In genomic region chr2:170314744-170315447, GRCh38 we compare ENCODE assay signal across 12 cellular contexts.
"Had no signal": no experiment of that assay in that cellular context is flagged by ENCODE, and none has a peak within 500 bp of the region (broad histone marks: within the 10 kb centered on the region; RNA-seq: fewer than 3 reads in every experiment).

No MANE protein-coding gene starts in this region.

- H3K9me3 ChIP-seq: psoas muscle, thyroid gland had no signal

- H3K4me2 ChIP-seq: hepatocyte had no signal

- H2AFZ ChIP-seq: hepatocyte had no signal

- H3K4me1 ChIP-seq: psoas muscle, thyroid gland had no signal

- H3K4me3 ChIP-seq: hepatocyte, lung, psoas muscle, thyroid gland had no signal

- H3K79me2 ChIP-seq: hepatocyte had no signal

- H3K27ac ChIP-seq: hepatocyte, psoas muscle, thyroid gland had no signal

- H3K27me3 ChIP-seq: hepatocyte, thyroid gland had no signal

- H3K36me3 ChIP-seq: thyroid gland had no signal

- DNase-seq: activated CD4-positive, alpha-beta memory T cell treated with anti-CD3 and anti-CD28 coated beads for 36 hours; activated gamma-delta T cell; activated T-cell treated with anti-CD3 and anti-CD28 coated beads, Interleukin-2, amount 50 U/mL, for 48 hours; amygdala; kidney glomerular epithelial cell; naive thymus-derived CD8-positive, alpha-beta T cell; nucleus accumbens; psoas muscle; T-helper 9 cell; thyroid gland had no signal
